Comparison of ENCODE assay signal across 13 cellular contexts in genomic region chr13:114048463-114048862, GRCh38.
A peak's percentile ranks its signal among the peaks of the same experiment; 100 is the strongest.
DNase-seq lines count a peak whose midpoint lies in the region; ATAC-seq and TF ChIP-seq lines count a peak whose summit lies in the region.
"Had no signal": no experiment of that assay in that cellular context is flagged by ENCODE, and none has a peak within 500 bp of the region (broad histone marks: within the 10 kb centered on the region; RNA-seq: fewer than 3 reads in every experiment).

No MANE protein-coding gene starts in this region.

- H3K23ac ChIP-seq in H9 (ENCODE audit: insufficient read length, low read depth, low read length) = no peak overlapping the region

- H3K9ac ChIP-seq in H9 (ENCODE audit: extremely low read depth, insufficient read length, low read length) = no peak overlapping the region
- H3K9ac ChIP-seq: KMS-11 had no signal

- peaks cover 27 to 75% (median 55%) of the 10 kb centered on the region in 4 donors for H3K4me1 Mint-ChIP-seq in CD4-positive, alpha-beta memory T cell
- H3K4me1 Mint-ChIP-seq in H9 = peaks cover 3 to 19% of the 10 kb centered on the region in 2 experiments
- H3K4me1 Mint-ChIP-seq in effector memory CD8-positive, alpha-beta T cell (ENCODE audit: low read depth in 2 of 2) = peaks cover 45 to 51% of the 10 kb centered on the region in 2 donors
- peaks cover 48 to 60% of the 10 kb centered on the region in 2 donors for H3K4me1 Mint-ChIP-seq in natural killer cell treated with Interleukin-12 subunit alpha and Interleukin-12 subunit beta and Interleukin-15 and Interleukin-18, amount 100 ng/mL, for 72 hours (ENCODE audit: low read depth in 2 of 2)

- no peak overlapping the region for H3K14ac ChIP-seq in H9 (ENCODE audit: insufficient read depth, low read length)

- H3K27me3 ChIP-seq in CD4-positive, alpha-beta memory T cell (ENCODE audit: insufficient read depth, low read length) = no peaks in the 10 kb centered on the region
- no peaks in the 10 kb centered on the region for H3K27me3 ChIP-seq in H9 (ENCODE audit: insufficient read depth, low read length)
- H3K27me3 ChIP-seq: SJCRH30, upper lobe of left lung had no signal

- H3T11ph ChIP-seq in H9 (ENCODE audit: low read length) = no peak overlapping the region

- H2AK5ac ChIP-seq in H9 (ENCODE audit: insufficient read length, low read length) = no peak overlapping the region

- H2BK15ac ChIP-seq in H9 (ENCODE audit: low read depth, low read length) = no peak overlapping the region

- H2AFZ ChIP-seq in H9 (ENCODE audit: low read length) = no peak overlapping the region

- peak overlapping the region in 2 of 8 donors; percentile 31 to 32 for H3K4me3 Mint-ChIP-seq in CD4-positive, alpha-beta memory T cell
- no peak overlapping the region for H3K4me3 Mint-ChIP-seq in H9
- H3K4me3 Mint-ChIP-seq in effector memory CD8-positive, alpha-beta T cell = peak overlapping the region; percentile 51 to 62
- peak overlapping the region; percentile 42 for H3K4me3 Mint-ChIP-seq in natural killer cell treated with Interleukin-12 subunit alpha and Interleukin-12 subunit beta and Interleukin-15 and Interleukin-18, amount 100 ng/mL, for 72 hours

- H3K56ac ChIP-seq in H9 (ENCODE audit: insufficient read length, low read depth, low read length) = no peak overlapping the region

- no peak for TF ChIP-seq CTCF in H9 (conservative IDR thresholded peaks at IDR 0.05)

- H3K36me3 ChIP-seq in CD4-positive, alpha-beta memory T cell (ENCODE audit: insufficient read depth, low read length) = peaks cover 41% of the 10 kb centered on the region
- H3K36me3 ChIP-seq: SJCRH30 had no signal

- H3K23me2 ChIP-seq in H9 (ENCODE audit: insufficient read length, low read depth, low read length, poor library complexity, severe bottlenecking) = no peaks in the 10 kb centered on the region

- no peak overlapping the region for H4K5ac ChIP-seq in H9 (ENCODE audit: insufficient read length, low read depth, low read length)

- no peaks in the 10 kb centered on the region for H3K9me3 ChIP-seq in CD4-positive, alpha-beta memory T cell (ENCODE audit: control insufficient read depth in 1 of 2, low read length in 2 of 2)
- H3K9me3 ChIP-seq in H9 (ENCODE audit: control insufficient read depth, low read depth, low read length) = no peaks in the 10 kb centered on the region
- H3K9me3 ChIP-seq: SJCRH30, upper lobe of left lung had no signal

- H3K4me2 ChIP-seq in H9 (ENCODE audit: insufficient read depth, insufficient read length, low read length) = no peak overlapping the region
- H3K4me2 ChIP-seq: KMS-11 had no signal

- no peak overlapping the region for H2BK5ac ChIP-seq in H9 (ENCODE audit: insufficient read length, low read length)

- WGBS in H9 (ENCODE audit: extremely low coverage, insufficient read length, low lambda C conversion rate) = no CpG with 5 or more reads among the region's 34 CpGs

- POLR2A ChIA-PET in CD4-positive, alpha-beta memory T cell (lab: Charles Lee; ENCODE audit: partially characterized antibody) = interaction anchor here (0.8 to 2.4 kb wide), 3 partner anchors 17 to 92 kb away, joined by 4 to 11 read pairs (median 8); no protein-coding TSS in a partner anchor

- no peak overlapping the region for H4K8ac ChIP-seq in H9 (replicated peaks; ENCODE audit: insufficient read length, low read depth, low read length)

- no peak overlapping the region for H2BK120ac ChIP-seq in H9 (ENCODE audit: low read depth, low read length, poor library complexity, severe bottlenecking)

- no peak for DNase-seq in CD4-positive, alpha-beta memory T cell
- DNase-seq in H9 (peak; percentile 77), cerebellar nuclear complex (lab: John Stamatoyannopoulos, UW) (no peak), DMS53 treated with DMSO at 0.1 percent for 48 hours (lab: John Stamatoyannopoulos, UW; ENCODE audit: unreplicated experiment) (no peak), glomerular visceral epithelial cell (ENCODE audit: extremely low spot score) (no peak)
- no peak for DNase-seq in effector memory CD8-positive, alpha-beta T cell
- no peak for DNase-seq in natural killer cell treated with Interleukin-12 subunit alpha and Interleukin-12 subunit beta and Interleukin-15 and Interleukin-18, amount 100 ng/mL, for 72 hours (ENCODE audit: low spot score)
- DNase-seq: activated gamma-delta T cell, anterior cingulate cortex, NCI-H2171 treated with DMSO at 0.1 percent for 48 hours, SJCRH30 had no signal

- H3K79me1 ChIP-seq in H9 (ENCODE audit: insufficient read depth, low read depth, low read length, poor library complexity, severe bottlenecking) = no peaks in the 10 kb centered on the region

- no peak overlapping the region for H3K4ac ChIP-seq in H9 (ENCODE audit: low read depth, low read length)

- H3K18ac ChIP-seq in H9 (ENCODE audit: insufficient read length, low read depth, low read length) = no peak overlapping the region

- H3K9me3 Mint-ChIP-seq in CD4-positive, alpha-beta memory T cell = peaks cover 0 to 17% (median 0%) of the 10 kb centered on the region in 8 donors
- no peaks in the 10 kb centered on the region for H3K9me3 Mint-ChIP-seq in H9
- H3K9me3 Mint-ChIP-seq in effector memory CD8-positive, alpha-beta T cell = no peaks in the 10 kb centered on the region
- H3K9me3 Mint-ChIP-seq in natural killer cell treated with Interleukin-12 subunit alpha and Interleukin-12 subunit beta and Interleukin-15 and Interleukin-18, amount 100 ng/mL, for 72 hours = no peaks in the 10 kb centered on the region

- no peak overlapping the region for H2BK20ac ChIP-seq in H9 (ENCODE audit: low read depth, low read length, poor library complexity, severe bottlenecking)

- H4K91ac ChIP-seq in H9 (ENCODE audit: insufficient read length, low read depth, low read length) = no peak overlapping the region

- no peak overlapping the region for H3K4me3 ChIP-seq in CD4-positive, alpha-beta memory T cell (ENCODE audit: low read length in 2 of 2)
- H3K4me3 ChIP-seq: upper lobe of left lung had no signal

- peak overlapping the region in 4 of 7 donors; percentile 31 to 91 (median 60) for H3K27ac Mint-ChIP-seq in CD4-positive, alpha-beta memory T cell
- H3K27ac Mint-ChIP-seq in H9 = no peak overlapping the region
- H3K27ac Mint-ChIP-seq in effector memory CD8-positive, alpha-beta T cell = peak overlapping the region in 1 of 2 donors; percentile 92
- peak overlapping the region in 1 of 2 donors; percentile 66 for H3K27ac Mint-ChIP-seq in natural killer cell treated with Interleukin-12 subunit alpha and Interleukin-12 subunit beta and Interleukin-15 and Interleukin-18, amount 100 ng/mL, for 72 hours

- CTCF ChIA-PET in CD4-positive, alpha-beta memory T cell (lab: Charles Lee; ENCODE audit: partially characterized antibody) = no interaction called here

- intact Hi-C loops in CD4-positive, alpha-beta memory T cell (cut with micrococcal nuclease) = loop anchor here (5.0 kb wide), 1 partner anchor 64 kb away; no protein-coding TSS in a partner anchor

- H2BK12ac ChIP-seq in H9 (ENCODE audit: insufficient read length, low read depth, low read length) = no peak overlapping the region

- H3K79me2 ChIP-seq in H9 (ENCODE audit: insufficient read depth, low read length) = no peaks in the 10 kb centered on the region

- H3K36me3 Mint-ChIP-seq in CD4-positive, alpha-beta memory T cell = peaks cover 41 to 56% of the 10 kb centered on the region in 2 donors
- no peaks in the 10 kb centered on the region; a peak in 1 of 7 replicates for H3K36me3 Mint-ChIP-seq in H9 (ENCODE audit: insufficient read depth in 1 of 3, low read depth in 3 of 3)
- peaks cover 69% of the 10 kb centered on the region for H3K36me3 Mint-ChIP-seq in effector memory CD8-positive, alpha-beta T cell (ENCODE audit: insufficient read depth)
- no peaks in the 10 kb centered on the region for H3K36me3 Mint-ChIP-seq in natural killer cell treated with Interleukin-12 subunit alpha and Interleukin-12 subunit beta and Interleukin-15 and Interleukin-18, amount 100 ng/mL, for 72 hours

- H3K4me1 ChIP-seq in CD4-positive, alpha-beta memory T cell (ENCODE audit: insufficient read depth, low read length) = peaks cover 59% of the 10 kb centered on the region
- H3K4me1 ChIP-seq in H9 (ENCODE audit: insufficient read depth, low read length) = no peaks in the 10 kb centered on the region
- H3K4me1 ChIP-seq: SJCRH30 had no signal

- no peaks in the 10 kb centered on the region for H3K27me3 Mint-ChIP-seq in CD4-positive, alpha-beta memory T cell
- no peaks in the 10 kb centered on the region for H3K27me3 Mint-ChIP-seq in H9 (ENCODE audit: low read depth)
- no peaks in the 10 kb centered on the region for H3K27me3 Mint-ChIP-seq in effector memory CD8-positive, alpha-beta T cell
- no peaks in the 10 kb centered on the region for H3K27me3 Mint-ChIP-seq in natural killer cell treated with Interleukin-12 subunit alpha and Interleukin-12 subunit beta and Interleukin-15 and Interleukin-18, amount 100 ng/mL, for 72 hours

- H4K20me1 ChIP-seq in H9 (ENCODE audit: control insufficient read depth, insufficient read depth, insufficient read length) = no peaks in the 10 kb centered on the region

- H3K27ac ChIP-seq in CD4-positive, alpha-beta memory T cell (ENCODE audit: low read depth, low read length) = no peak overlapping the region
- no peak overlapping the region for H3K27ac ChIP-seq in H9 (ENCODE audit: insufficient read length, low read depth, low read length)
- H3K27ac ChIP-seq: KMS-11, upper lobe of left lung had no signal

- no peak for ATAC-seq in effector memory CD8-positive, alpha-beta T cell (replicated peaks)
- peak in 1 of 2 donors; percentile 45 for ATAC-seq in natural killer cell treated with Interleukin-12 subunit alpha and Interleukin-12 subunit beta and Interleukin-15 and Interleukin-18, amount 100 ng/mL, for 72 hours

Comparison
In these comparisons a context has a peak if more than half of its experiments do, and no peak if none do; other contexts are left out.
1. H3K27ac Mint-ChIP-seq: peak in CD4-positive, alpha-beta memory T cell (4 of 7); none in H9 (0 of 3).
2. H3K4me3 Mint-ChIP-seq: peak in effector memory CD8-positive, alpha-beta T cell (2 of 2) and natural killer cell treated with Interleukin-12 subunit alpha and Interleukin-12 subunit beta and Interleukin-15 and Interleukin-18, amount 100 ng/mL, for 72 hours (single experiment); none in H9 (0 of 2).